ENCODE assay signal across 1 cellular context in genomic region chr6:30881392-30881986, GRCh38.
TF ChIP-seq lines count a peak whose summit lies in the region.

No MANE protein-coding gene starts in this region.

TF ChIP-seq in SK-N-SH, 30 proteins besides CTCF, POLR2A, EP300 and RAD21 (continued from another document):
- TF ChIP-seq NRF1 (IDR thresholded peaks at IDR 0.05; ENCODE audit: low read depth, low read length), result no peak
- TF ChIP-seq REST (IDR thresholded peaks at IDR 0.05; ENCODE audit: low read depth, low read length), result no peak
- no peak for TF ChIP-seq RCOR1 (IDR thresholded peaks at IDR 0.05; ENCODE audit: low read length)
- TF ChIP-seq USF1 (IDR thresholded peaks at IDR 0.05; ENCODE audit: borderline replicate concordance, low read depth), result no peak
- no peak for TF ChIP-seq MXI1 (IDR thresholded peaks at IDR 0.05; ENCODE audit: low read depth, low read length)
- TF ChIP-seq IRF3 (IDR thresholded peaks at IDR 0.05; ENCODE audit: low read depth, low read length), result no peak
- no peak for TF ChIP-seq PBX3 (IDR thresholded peaks at IDR 0.05)
- no peak for TF ChIP-seq MAX (IDR thresholded peaks at IDR 0.05; ENCODE audit: low read depth)
- TF ChIP-seq FOXM1 (IDR thresholded peaks at IDR 0.05; ENCODE audit: low read depth), result no peak
- TF ChIP-seq CHD2 (IDR thresholded peaks at IDR 0.05; ENCODE audit: low read length, partially characterized antibody), result no peak
- no peak for TF ChIP-seq ELF1 (IDR thresholded peaks at IDR 0.05)
- TF ChIP-seq NFIC (IDR thresholded peaks at IDR 0.05; ENCODE audit: borderline replicate concordance), result no peak
- no peak for TF ChIP-seq RFX5 (IDR thresholded peaks at IDR 0.05; ENCODE audit: low read length)
- TF ChIP-seq, protein P1, sequence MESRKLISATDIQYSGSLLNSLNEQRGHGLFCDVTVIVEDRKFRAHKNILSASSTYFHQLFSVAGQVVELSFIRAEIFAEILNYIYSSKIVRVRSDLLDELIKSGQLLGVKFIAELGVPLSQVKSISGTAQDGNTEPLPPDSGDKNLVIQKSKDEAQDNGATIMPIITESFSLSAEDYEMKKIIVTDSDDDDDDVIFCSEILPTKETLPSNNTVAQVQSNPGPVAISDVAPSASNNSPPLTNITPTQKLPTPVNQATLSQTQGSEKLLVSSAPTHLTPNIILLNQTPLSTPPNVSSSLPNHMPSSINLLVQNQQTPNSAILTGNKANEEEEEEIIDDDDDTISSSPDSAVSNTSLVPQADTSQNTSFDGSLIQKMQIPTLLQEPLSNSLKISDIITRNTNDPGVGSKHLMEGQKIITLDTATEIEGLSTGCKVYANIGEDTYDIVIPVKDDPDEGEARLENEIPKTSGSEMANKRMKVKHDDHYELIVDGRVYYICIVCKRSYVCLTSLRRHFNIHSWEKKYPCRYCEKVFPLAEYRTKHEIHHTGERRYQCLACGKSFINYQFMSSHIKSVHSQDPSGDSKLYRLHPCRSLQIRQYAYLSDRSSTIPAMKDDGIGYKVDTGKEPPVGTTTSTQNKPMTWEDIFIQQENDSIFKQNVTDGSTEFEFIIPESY (IDR thresholded peaks at IDR 0.05; ENCODE audit: borderline replicate concordance, low read depth), result no peak
- no peak for TF ChIP-seq MEF2A (IDR thresholded peaks at IDR 0.05; ENCODE audit: borderline replicate concordance, low read depth)
- no peak for TF ChIP-seq TCF12 (IDR thresholded peaks at IDR 0.05)
- no peak for TF ChIP-seq YY1 (IDR thresholded peaks at IDR 0.05; ENCODE audit: low read depth)
- no peak for TF ChIP-seq USF2 (IDR thresholded peaks at IDR 0.05; ENCODE audit: borderline replicate concordance, low read depth, low read length)
